In the genomic region with DNA sequence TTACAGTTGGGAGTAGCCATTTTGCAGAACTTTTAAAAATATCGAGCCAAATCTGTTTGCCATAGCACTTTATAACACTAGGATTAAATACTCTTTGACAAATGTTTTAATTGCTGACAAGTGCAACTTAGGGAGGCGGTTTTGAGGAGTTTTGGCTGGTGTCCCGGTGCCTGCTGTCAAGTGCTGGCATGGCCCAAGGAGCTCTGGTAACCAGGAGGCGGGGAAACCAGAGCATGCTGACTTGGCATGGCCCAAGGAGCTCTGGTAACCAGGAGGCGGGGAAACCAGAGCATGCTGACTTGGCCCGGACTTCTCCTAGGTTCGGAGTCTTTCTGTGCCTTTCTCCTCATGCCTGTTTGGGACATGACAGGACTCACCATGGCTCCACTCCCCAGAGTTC, we compare ENCODE assay signal across 14 cellular contexts. TPM values are rescaled to one million over a fixed set of nuclear protein-coding genes. Genes with fewer than 3 reads are reported as not detected.
DNase-seq lines count a peak whose midpoint lies in the region; ATAC-seq and TF ChIP-seq lines count a peak whose summit lies in the region.
"Had no signal": no experiment of that assay in that cellular context is flagged by ENCODE, and none has a peak within 500 bp of the region (broad histone marks: within the 10 kb centered on the region; RNA-seq: fewer than 3 reads in every experiment).

No MANE protein-coding gene starts in this region.

- TF ChIP-seq CTCF in adrenal gland (IDR thresholded peaks at IDR 0.05) (no peak), heart left ventricle (IDR thresholded peaks at IDR 0.05) (no peak), Peyer's patch (IDR thresholded peaks at IDR 0.05) (no peak), GM13977 (IDR thresholded peaks at IDR 0.05; ENCODE audit: extremely low read depth, insufficient read depth, missing control alignments) (no peak)

- H3K4me1 Mint-ChIP-seq in stimulated activated effector memory CD8-positive, alpha-beta T cell treated with anti-CD3 and anti-CD28 coated beads, Interleukin-12 subunit alpha, Interleukin-12 subunit beta, amount 100 ng/mL, for 72 hours: peaks cover 9% of the 10 kb centered on the region

- H3K36me3 ChIP-seq in adrenal gland (replicated peaks in 1 of 2) (no peaks in the 10 kb centered on the region), heart left ventricle (no peaks in the 10 kb centered on the region), Peyer's patch (no peaks in the 10 kb centered on the region)
- H3K36me3 ChIP-seq: brain microvascular endothelial cell, esophagus squamous epithelium, ovary had no signal

- intact Hi-C loops in adrenal gland (cut with DNase I) (no loop called here), heart left ventricle (cut with DNase I) (loop anchor here in 3 of 10 donors (10.0 kb wide), 3 partner anchors 635 to 1315 kb away; a partner anchor contains a TSS), posterior cingulate gyrus (cut with DNase I) (no loop called here)

- peak; percentile 42 for DNase-seq in DMS 273 treated with DMSO at 0.1 percent for 48 hours (lab: John Stamatoyannopoulos, UW)
- DNase-seq in adrenal gland: peak in 6 of 7 donors; percentile 37 to 73 (median 50)
- peak in 4 of 5 donors; percentile 54 to 86 (median 78) for DNase-seq in heart left ventricle
- peak; percentile 40 to 92 (median 60) for DNase-seq in posterior cingulate gyrus
- DNase-seq in Peyer's patch: no peak
- DNase-seq in GM13977 (ENCODE audit: low spot score): no peak
- no peak for DNase-seq in stimulated activated effector memory CD8-positive, alpha-beta T cell treated with anti-CD3 and anti-CD28 coated beads, Interleukin-12 subunit alpha, Interleukin-12 subunit beta, amount 100 ng/mL, for 72 hours (ENCODE audit: low spot score in 2 of 2)
- DNase-seq: activated T-cell treated with anti-CD3 and anti-CD28 coated beads, Interleukin-2, amount 50 U/mL, for 1 hour; esophagus squamous epithelium; GOT3; ovary; SHP77 had no signal

- WGBS in adrenal gland, 4 donors: 49 to 76% (median 70%) methylated on average over 7 of the region's 7 CpGs
- 57 to 63% (median 59%) methylated on average over 7 of the region's 7 CpGs for WGBS in heart left ventricle, 4 donors

- ATAC-seq in heart left ventricle (peak; percentile 60 to 93 (median 90)), HG03280 (IDR thresholded peaks at IDR 0.05; ENCODE audit: unreplicated experiment) (no peak)
- no peak for ATAC-seq in stimulated activated effector memory CD8-positive, alpha-beta T cell treated with anti-CD3 and anti-CD28 coated beads, Interleukin-12 subunit alpha, Interleukin-12 subunit beta, amount 100 ng/mL, for 72 hours

- H3K9me3 ChIP-seq in adrenal gland (replicated peaks in 1 of 3) (no peaks in the 10 kb centered on the region), heart left ventricle (peaks cover 0 to 8% (median 0%) of the 10 kb centered on the region in 12 donors), Peyer's patch (no peaks in the 10 kb centered on the region)
- H3K9me3 ChIP-seq: ovary had no signal

- no peaks in the 10 kb centered on the region for H3K9me3 Mint-ChIP-seq in stimulated activated effector memory CD8-positive, alpha-beta T cell treated with anti-CD3 and anti-CD28 coated beads, Interleukin-12 subunit alpha, Interleukin-12 subunit beta, amount 100 ng/mL, for 72 hours

- TF ChIP-seq POLR2A in adrenal gland (IDR thresholded peaks at IDR 0.05): no peak
- no peak for TF ChIP-seq POLR2A in heart left ventricle (IDR thresholded peaks at IDR 0.05)
- TF ChIP-seq POLR2A in Peyer's patch (IDR thresholded peaks at IDR 0.05): no peak

- no peak overlapping the region for H3K27ac Mint-ChIP-seq in stimulated activated effector memory CD8-positive, alpha-beta T cell treated with anti-CD3 and anti-CD28 coated beads, Interleukin-12 subunit alpha, Interleukin-12 subunit beta, amount 100 ng/mL, for 72 hours

- in situ Hi-C loops in GM13977 (cut with MboI; ENCODE audit: low pct_unique_long_range_greater_than_20kb, low sequenced_read_pairs, unreplicated experiment): loop anchor here (25.0 kb wide), 1 partner anchor 358 kb away; no protein-coding TSS in a partner anchor

- H3K27me3 ChIP-seq in adrenal gland (no peaks in the 10 kb centered on the region), heart left ventricle (no peaks in the 10 kb centered on the region), Peyer's patch (no peaks in the 10 kb centered on the region)
- H3K27me3 ChIP-seq: brain microvascular endothelial cell, ovary had no signal

- H3K27ac ChIP-seq in adrenal gland (no peak overlapping the region), heart left ventricle (no peak overlapping the region), Peyer's patch (no peak overlapping the region)
- H3K27ac ChIP-seq: brain microvascular endothelial cell, ovary had no signal

- H3K4me3 ChIP-seq in adrenal gland (no peak overlapping the region), heart left ventricle (no peak overlapping the region), Peyer's patch (no peak overlapping the region)
- H3K4me3 ChIP-seq: esophagus squamous epithelium, ovary had no signal

- no peak overlapping the region for H3K4me3 Mint-ChIP-seq in stimulated activated effector memory CD8-positive, alpha-beta T cell treated with anti-CD3 and anti-CD28 coated beads, Interleukin-12 subunit alpha, Interleukin-12 subunit beta, amount 100 ng/mL, for 72 hours

- no peaks in the 10 kb centered on the region for H3K36me3 Mint-ChIP-seq in stimulated activated effector memory CD8-positive, alpha-beta T cell treated with anti-CD3 and anti-CD28 coated beads, Interleukin-12 subunit alpha, Interleukin-12 subunit beta, amount 100 ng/mL, for 72 hours

- H3K4me1 ChIP-seq in adrenal gland (replicated peaks in 1 of 2) (no peaks in the 10 kb centered on the region), heart left ventricle (peaks cover 0 to 25% (median 4%) of the 10 kb centered on the region in 12 donors), Peyer's patch (no peaks in the 10 kb centered on the region)

RNA-seq across cellular contexts. Expression of a gene that starts 30.8 kb away (rescaled TPM):
- total RNA-seq in adrenal gland: 10 to 100 TPM; 18.0 to 47.4 (median 39.1) TPM
- polyA plus RNA-seq in adrenal gland: 10 to 100 TPM; 38.3 to 77.8 (median 67.5) TPM
- 10 to 100 TPM; 32.8 to 61.7 (median 42.4) TPM for total RNA-seq in heart left ventricle
- polyA plus RNA-seq in heart left ventricle: 10 to 100 TPM; 39.4 to 78.2 TPM
- total RNA-seq in Peyer's patch: 10 to 100 TPM; 19.3 to 51.2 (median 23.1) TPM

Comparison
In these comparisons a context has a peak if more than half of its experiments do, and no peak if none do; other contexts are left out.
1. DNase-seq: peak in DMS 273 treated with DMSO at 0.1 percent for 48 hours (single experiment), adrenal gland (6 of 7), heart left ventricle (4 of 5) and posterior cingulate gyrus (10 of 10); none in Peyer's patch (0 of 3), GM13977 (single experiment) and stimulated activated effector memory CD8-positive, alpha-beta T cell treated with anti-CD3 and anti-CD28 coated beads, Interleukin-12 subunit alpha, Interleukin-12 subunit beta, amount 100 ng/mL, for 72 hours (0 of 2).
2. ATAC-seq: peak in heart left ventricle (4 of 4); none in HG03280 (single experiment) and stimulated activated effector memory CD8-positive, alpha-beta T cell treated with anti-CD3 and anti-CD28 coated beads, Interleukin-12 subunit alpha, Interleukin-12 subunit beta, amount 100 ng/mL, for 72 hours (single experiment).